Comparison of ENCODE assay signal across 8 cellular contexts in the genomic region with DNA sequence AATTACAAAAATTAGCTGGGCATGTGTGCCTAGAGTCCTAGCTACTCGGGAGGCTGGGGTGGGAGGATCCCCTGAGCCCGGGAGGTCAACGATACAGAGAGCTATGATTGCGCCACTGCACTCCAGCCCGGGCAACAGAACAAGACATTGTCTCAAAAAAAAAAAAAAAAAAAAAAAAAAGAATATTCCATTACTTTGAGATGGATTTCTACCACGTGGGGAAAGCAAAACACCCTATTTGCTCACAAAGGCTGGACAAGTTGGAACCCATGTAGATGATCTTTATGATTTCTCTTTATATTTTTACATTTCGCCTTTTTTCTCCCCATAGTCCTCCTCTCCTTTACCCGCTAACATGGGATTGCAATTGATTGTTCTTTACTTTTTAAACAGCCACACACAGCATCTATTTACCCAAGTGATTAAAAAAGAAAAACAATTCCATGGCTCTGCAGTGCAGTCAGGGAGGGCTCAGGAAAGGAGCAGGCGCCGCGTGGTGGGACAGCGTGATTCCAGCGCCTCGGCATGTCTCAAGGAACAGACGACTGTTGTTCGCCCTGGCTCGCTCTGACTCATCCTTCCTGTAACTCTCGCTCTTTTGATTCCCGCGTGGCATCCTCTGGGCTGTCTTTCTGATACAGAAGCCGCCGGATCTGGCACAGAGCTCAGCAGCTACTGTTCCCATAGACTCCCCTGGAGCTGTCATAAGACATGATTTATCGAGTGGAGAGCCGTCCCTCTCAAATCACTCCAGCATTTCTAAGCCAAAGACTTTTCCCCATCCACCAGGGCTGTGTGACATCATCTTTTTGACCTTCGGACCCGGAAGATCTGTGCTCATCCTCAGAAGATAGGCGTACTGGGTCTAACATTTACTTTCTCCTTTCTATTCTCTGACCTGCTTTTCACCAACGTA.
A peak's percentile ranks its signal among the peaks of the same experiment; 100 is the strongest.
DNase-seq lines count a peak whose midpoint lies in the region; ATAC-seq and TF ChIP-seq lines count a peak whose summit lies in the region.

No MANE protein-coding gene starts in this region.

- TF ChIP-seq CTCF in epithelial cell of esophagus (IDR thresholded peaks at IDR 0.05; ENCODE audit: insufficient read depth, low read depth, low read length, missing control alignments), result no peak

- H3K27me3 Mint-ChIP-seq in activated naive CD4-positive, alpha-beta T cell treated with anti-CD3 and anti-CD28 coated beads for 36 hours (ENCODE audit: low read depth), result peaks cover 36% of the 10 kb centered on the region

- DNase-seq in AG08396 (ENCODE audit: low spot score), result peak; percentile 90
- peak; percentile 90 for DNase-seq in NCI-H226
- DNase-seq in epithelial cell of esophagus (ENCODE audit: low read depth), result peak; percentile 79
- DNase-seq in middle frontal gyrus (ENCODE audit: extremely low spot score, low spot score), result peak; percentile 58
- DNase-seq in GM19240 (ENCODE audit: insufficient read length, low spot score), result no peak
- DNase-seq in activated naive CD4-positive, alpha-beta T cell treated with anti-CD3 and anti-CD28 coated beads for 36 hours, result no peak
- DNase-seq in activated CD8-positive, alpha-beta memory T cell treated with anti-CD3 and anti-CD28 coated beads, Interleukin-2, amount 50 U/mL, for 4 hours, result no peak

- no peak overlapping the region for H3K27ac Mint-ChIP-seq in activated naive CD4-positive, alpha-beta T cell treated with anti-CD3 and anti-CD28 coated beads for 36 hours

- H3K4me3 ChIP-seq in epithelial cell of esophagus (ENCODE audit: low read length), result no peak overlapping the region

- ATAC-seq in HG03521 (IDR thresholded peaks at IDR 0.05; ENCODE audit: unreplicated experiment), result no peak

- CTCF ChIA-PET in activated naive CD4-positive, alpha-beta T cell treated with anti-CD3 and anti-CD28 coated beads for 36 hours (lab: Charles Lee), result no interaction called here

- H3K9me3 Mint-ChIP-seq in activated naive CD4-positive, alpha-beta T cell treated with anti-CD3 and anti-CD28 coated beads for 36 hours, result no peaks in the 10 kb centered on the region

- no peaks in the 10 kb centered on the region for H3K4me1 Mint-ChIP-seq in activated naive CD4-positive, alpha-beta T cell treated with anti-CD3 and anti-CD28 coated beads for 36 hours (ENCODE audit: low read depth)

- H3K36me3 Mint-ChIP-seq in activated naive CD4-positive, alpha-beta T cell treated with anti-CD3 and anti-CD28 coated beads for 36 hours (ENCODE audit: low read depth), result no peaks in the 10 kb centered on the region

- intact Hi-C loops in activated naive CD4-positive, alpha-beta T cell treated with anti-CD3 and anti-CD28 coated beads for 36 hours (cut with micrococcal nuclease), result no loop called here

- no peak overlapping the region for H3K4me3 Mint-ChIP-seq in activated naive CD4-positive, alpha-beta T cell treated with anti-CD3 and anti-CD28 coated beads for 36 hours

Comparison
In these comparisons a context has a peak if more than half of its experiments do, and no peak if none do; other contexts are left out.
1. DNase-seq: peak in AG08396 (single experiment), NCI-H226 (single experiment), epithelial cell of esophagus (single experiment) and middle frontal gyrus (single experiment); none in GM19240 (single experiment), activated naive CD4-positive, alpha-beta T cell treated with anti-CD3 and anti-CD28 coated beads for 36 hours (single experiment) and activated CD8-positive, alpha-beta memory T cell treated with anti-CD3 and anti-CD28 coated beads, Interleukin-2, amount 50 U/mL, for 4 hours (single experiment).